In genomic region chr2:64688909-64689308, GRCh38 we compare ENCODE assay signal across 37 cellular contexts.
"Had no signal": no experiment of that assay in that cellular context is flagged by ENCODE, and none has a peak within 500 bp of the region (broad histone marks: within the 10 kb centered on the region; RNA-seq: fewer than 3 reads in every experiment).

No MANE protein-coding gene starts in this region.

- DNase-seq: activated B cell treated with CpG ODN at 0.5 μM for 24 hours; activated CD4-positive, alpha-beta memory T cell treated with anti-CD3 and anti-CD28 coated beads for 36 hours; activated CD4-positive, alpha-beta T cell treated with anti-CD3 and anti-CD28 coated beads for 4 hours; activated CD4-positive, alpha-beta T cell treated with anti-CD3 and anti-CD28 coated beads, Interleukin-2, amount 50 U/mL, for 1 hour; activated CD4-positive, CD25-positive, alpha-beta regulatory T cell treated with anti-CD3 and anti-CD28 coated beads, Interleukin-2, amount 50 U/mL, for 72 hours; activated CD8-positive, alpha-beta memory T cell treated with anti-CD3 and anti-CD28 coated beads, Interleukin-2, amount 10 ng/mL, durations not matched to agents 7 days and 5 days; activated effector memory CD4-positive, alpha-beta T cell treated with anti-CD3 and anti-CD28 coated beads, Interleukin-2, amount 50 U/mL, for 16 hours; activated naive CD4-positive, alpha-beta T cell; activated naive CD4-positive, alpha-beta T cell treated with anti-CD3 and anti-CD28 coated beads, Interleukin-2, amount 50 U/mL, for 16 hours; activated naive CD8-positive, alpha-beta T cell treated with anti-CD3 and anti-CD28 coated beads for 36 hours; activated T-cell treated with anti-CD3 and anti-CD28 coated beads, Interleukin-2, amount 50 U/mL, for 1 hour; activated T-cell treated with anti-CD3 and anti-CD28 coated beads, Interleukin-2, amount 50 U/mL, for 72 hours; amygdala; central memory CD4-positive, alpha-beta T cell; NCI-H1092 treated with DMSO at 0.1 percent for 48 hours; NCI-H1417; NCI-H146; NCI-H187; NCI-H2029 treated with DMSO at 0.1 percent for 48 hours; NCI-H2107; NCI-H2171; NCI-H510A; NCI-H526; NCI-H748 treated with DMSO at 0.1 percent for 48 hours; NK-92 treated with Interleukin-12 subunit alpha and Interleukin-12 subunit beta, amount 100 ng/mL, for 24 hours; PC-9; SIG-M5; SW 1271; T-helper 1 cell; T-helper 2 cell; T-helper 9 cell had no signal

- H3K27me3 Mint-ChIP-seq: activated B cell treated with CpG ODN at 0.5 μM for 24 hours; activated CD4-positive, alpha-beta memory T cell treated with anti-CD3 and anti-CD28 coated beads for 36 hours; activated naive CD8-positive, alpha-beta T cell treated with anti-CD3 and anti-CD28 coated beads for 36 hours; activated T-helper 17 cell treated with anti-CD3 and anti-CD28 coated beads, Interleukin-2, amount 50 U/mL, for 72 hours had no signal

- FAIRE-seq: RCC 7860 had no signal

- ATAC-seq: activated CD8-positive, alpha-beta memory T cell treated with anti-CD3 and anti-CD28 coated beads, Interleukin-2, amount 10 ng/mL, durations not matched to agents 7 days and 5 days; activated T-cell treated with anti-CD3 and anti-CD28 coated beads, Interleukin-2, amount 50 U/mL, for 72 hours; activated T-helper 17 cell treated with anti-CD3 and anti-CD28 coated beads, Interleukin-2, amount 50 U/mL, for 72 hours; Right ventricle myocardium inferior had no signal

- H3K4me3 Mint-ChIP-seq: activated B cell treated with CpG ODN at 0.5 μM for 24 hours; activated CD4-positive, alpha-beta memory T cell treated with anti-CD3 and anti-CD28 coated beads for 36 hours; activated CD8-positive, alpha-beta memory T cell treated with anti-CD3 and anti-CD28 coated beads, Interleukin-2, amount 10 ng/mL, durations not matched to agents 7 days and 5 days; activated naive CD8-positive, alpha-beta T cell treated with anti-CD3 and anti-CD28 coated beads for 36 hours; activated T-cell treated with anti-CD3 and anti-CD28 coated beads, Interleukin-2, amount 50 U/mL, for 72 hours; activated T-helper 17 cell treated with anti-CD3 and anti-CD28 coated beads, Interleukin-2, amount 50 U/mL, for 72 hours; brain had no signal

- H3K4me3 ChIP-seq: PC-9 had no signal

- H3K27ac ChIP-seq: PC-9, RWPE1, VCaP had no signal

- H3K4me1 Mint-ChIP-seq: activated CD8-positive, alpha-beta memory T cell treated with anti-CD3 and anti-CD28 coated beads, Interleukin-2, amount 10 ng/mL, durations not matched to agents 7 days and 5 days had no signal

- H3K9me3 Mint-ChIP-seq: activated CD4-positive, alpha-beta memory T cell treated with anti-CD3 and anti-CD28 coated beads for 36 hours; activated T-cell treated with anti-CD3 and anti-CD28 coated beads, Interleukin-2, amount 50 U/mL, for 72 hours had no signal

- H3K4me2 ChIP-seq: PC-9 had no signal

- H3K27ac Mint-ChIP-seq: activated B cell treated with CpG ODN at 0.5 μM for 24 hours; activated CD4-positive, alpha-beta memory T cell treated with anti-CD3 and anti-CD28 coated beads for 36 hours; activated CD8-positive, alpha-beta memory T cell treated with anti-CD3 and anti-CD28 coated beads, Interleukin-2, amount 10 ng/mL, durations not matched to agents 7 days and 5 days; activated naive CD8-positive, alpha-beta T cell treated with anti-CD3 and anti-CD28 coated beads for 36 hours; activated T-cell treated with anti-CD3 and anti-CD28 coated beads, Interleukin-2, amount 50 U/mL, for 72 hours; activated T-helper 17 cell treated with anti-CD3 and anti-CD28 coated beads, Interleukin-2, amount 50 U/mL, for 72 hours; brain had no signal

- H2AFZ ChIP-seq: PC-9 had no signal
